Comparison of ENCODE assay signal across 8 cellular contexts in the genomic region with DNA sequence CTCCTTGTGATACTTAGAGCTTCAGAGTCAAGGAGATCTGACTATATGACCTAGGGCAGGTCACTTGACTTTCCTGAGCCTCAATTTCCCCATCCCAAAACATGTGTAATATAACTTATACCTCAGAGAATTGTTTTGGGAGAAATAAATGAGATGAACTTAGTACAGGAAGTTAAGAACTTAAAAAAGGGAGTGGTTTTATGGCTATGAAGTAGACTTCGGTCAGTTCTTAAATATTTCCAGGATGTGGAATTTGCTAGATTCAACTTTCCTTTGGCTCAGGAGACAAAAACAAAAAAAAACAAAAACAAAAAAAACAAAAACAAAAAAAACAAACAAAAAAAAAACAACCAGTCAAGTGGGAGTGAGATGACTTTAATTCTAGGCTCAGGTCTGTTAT.
"Had no signal": no experiment of that assay in that cellular context is flagged by ENCODE, and none has a peak within 500 bp of the region (broad histone marks: within the 10 kb centered on the region; RNA-seq: fewer than 3 reads in every experiment).

No MANE protein-coding gene starts in this region.

- DNase-seq: H9, HCEC 1CT, KBM-7 had no signal

- H3K4me3 ChIP-seq: GM23338 had no signal

- ATAC-seq: GM23338, HepG2 had no signal

- H3K27ac Mint-ChIP-seq: GM23338, H9, IgD-negative memory B cell had no signal

- FAIRE-seq: H1, H54, HepG2 had no signal

- H3K4me3 Mint-ChIP-seq: GM23338, H9, IgD-negative memory B cell had no signal

- H3K27me3 Mint-ChIP-seq: IgD-negative memory B cell had no signal

- H3K9me3 Mint-ChIP-seq: H9, IgD-negative memory B cell had no signal

- H3K4me1 Mint-ChIP-seq: GM23338, H9 had no signal
